Comparison of ENCODE assay signal across 8 cellular contexts in the genomic region with DNA sequence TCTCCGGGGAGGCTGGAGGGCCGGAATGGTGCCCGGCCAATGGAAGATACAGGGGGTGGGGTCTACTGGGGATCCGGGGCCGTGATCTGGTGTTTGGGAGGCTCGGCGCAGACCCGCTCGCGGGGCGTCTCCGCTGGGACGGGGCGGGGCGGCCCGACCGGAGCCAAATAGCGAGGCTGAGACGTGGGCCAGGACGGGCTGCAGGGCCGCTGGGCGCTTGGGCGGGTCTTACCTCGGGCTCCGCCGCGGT. TPM values are rescaled to one million over a fixed set of nuclear protein-coding genes. Genes with fewer than 3 reads are reported as not detected.
DNase-seq lines count a peak whose midpoint lies in the region; ATAC-seq, FAIRE-seq and TF ChIP-seq lines count a peak whose summit lies in the region.

No MANE protein-coding gene starts in this region.

- peak overlapping the region; percentile 91 for H3K9ac ChIP-seq in SK-N-SH

- TF ChIP-seq EP300 in SK-N-SH (IDR thresholded peaks at IDR 0.05; ENCODE audit: borderline replicate concordance in 1 of 2, low read depth in 1 of 2, low read length in 1 of 2) = no peak

- TF ChIP-seq CTCF in AG04450 (IDR thresholded peaks at IDR 0.05; ENCODE audit: low read depth, low read length) = no peak
- no peak for TF ChIP-seq CTCF in SK-N-SH (IDR thresholded peaks at IDR 0.05)
- TF ChIP-seq CTCF in cardiac muscle cell (IDR thresholded peaks at IDR 0.05; ENCODE audit: low read depth, low read length) = no peak
- no peak for TF ChIP-seq CTCF in prostate gland (IDR thresholded peaks at IDR 0.05)

- peak overlapping the region; percentile 84 for H3K4me2 ChIP-seq in SK-N-SH

- H3K27ac ChIP-seq in AG04450 (ENCODE audit: low read depth, low read length) = peak overlapping the region; percentile 39
- H3K27ac ChIP-seq in SK-N-SH (ENCODE audit: low read depth in 2 of 2, low read length in 1 of 2) = peak overlapping the region; percentile 94 to 99
- H3K27ac ChIP-seq in cardiac muscle cell = peak overlapping the region; percentile 97
- peak overlapping the region; percentile 94 to 96 for H3K27ac ChIP-seq in prostate gland

- peak; percentile 62 for ATAC-seq in HG03354 (IDR thresholded peaks at IDR 0.05; ENCODE audit: poor library complexity, severe bottlenecking, unreplicated experiment)

- no peak for TF ChIP-seq POLR2A in prostate gland (IDR thresholded peaks at IDR 0.05)

- H3K4me3 ChIP-seq in AG04450 (ENCODE audit: low read depth, low read length) = peak overlapping the region; percentile 91
- H3K4me3 ChIP-seq in SK-N-SH (ENCODE audit: low read depth in 2 of 2, low read length in 1 of 2) = peak overlapping the region; percentile 77 to 94
- peak overlapping the region; percentile 76 for H3K4me3 ChIP-seq in cardiac muscle cell
- peak overlapping the region; percentile 70 to 93 for H3K4me3 ChIP-seq in prostate gland

- H3K79me2 ChIP-seq in SK-N-SH (ENCODE audit: insufficient read depth) = peaks cover 62% of the 10 kb centered on the region

- no peaks in the 10 kb centered on the region for H3K9me2 ChIP-seq in SK-N-SH

- FAIRE-seq in GM19239 (lab: Jason Lieb, UNC) = no peak

- intact Hi-C loops in prostate gland (cut with DNase I) = loop anchor here (10.0 kb wide), 1 partner anchor 107 kb away; no protein-coding TSS in a partner anchor

- H3K9me3 ChIP-seq in AG04450 (ENCODE audit: control insufficient read depth, insufficient read depth, low read length) (no peaks in the 10 kb centered on the region), SK-N-SH (no peaks in the 10 kb centered on the region), cardiac muscle cell (ENCODE audit: low read depth) (no peaks in the 10 kb centered on the region), prostate gland (no peaks in the 10 kb centered on the region)

- 0% methylated on average over 1 of the region's 27 CpGs for WGBS in SK-N-SH (ENCODE audit: low lambda C conversion rate)
- under 1% methylated on average over 24 of the region's 27 CpGs for WGBS in prostate gland

- H3F3A ChIP-seq in SK-N-SH (replicated peaks; ENCODE audit: insufficient read depth) = peaks cover 15% of the 10 kb centered on the region

- H4K20me1 ChIP-seq in SK-N-SH (ENCODE audit: insufficient read depth) = peaks cover 30% of the 10 kb centered on the region

- peak overlapping the region; percentile 64; the same call in 1 of the 2 replicates for H2AFZ ChIP-seq in SK-N-SH (ENCODE audit: low read depth)

- CTCF ChIA-PET in AG04450 (lab: Charles Lee) = no interaction called here
- CTCF ChIA-PET in SK-N-SH (lab: Yijun Ruan, JAX) = no interaction called here

- H3K36me3 ChIP-seq in SK-N-SH (replicated peaks in 1 of 2; ENCODE audit: control insufficient read depth in 1 of 2, insufficient read depth in 2 of 2, low read length in 1 of 2) (no peaks in the 10 kb centered on the region), cardiac muscle cell (no peaks in the 10 kb centered on the region), prostate gland (no peaks in the 10 kb centered on the region)

- POLR2A ChIA-PET in AG04450 (lab: Yijun Ruan, JAX) (interaction anchor here (0.6 kb wide), 1 partner anchor 75 kb away, joined by 4 read pairs; no protein-coding TSS in a partner anchor), SK-N-SH (lab: Yijun Ruan, JAX) (no interaction called here)

- H3K27me3 ChIP-seq in AG04450 (ENCODE audit: control insufficient read depth, insufficient read depth, low read length) (no peaks in the 10 kb centered on the region), SK-N-SH (ENCODE audit: insufficient read depth) (no peaks in the 10 kb centered on the region), cardiac muscle cell (no peaks in the 10 kb centered on the region), prostate gland (replicated peaks; ENCODE audit: insufficient read depth) (no peaks in the 10 kb centered on the region)

- peaks cover 0 to 8% of the 10 kb centered on the region in 2 experiments; a peak in 3 of 4 replicates for H3K4me1 ChIP-seq in SK-N-SH (ENCODE audit: control insufficient read depth in 1 of 2, insufficient read depth in 2 of 2, low read depth in 1 of 2, low read length in 1 of 2)
- H3K4me1 ChIP-seq in cardiac muscle cell (ENCODE audit: low read depth) = peaks cover 24% of the 10 kb centered on the region
- H3K4me1 ChIP-seq in prostate gland (replicated peaks) = peaks cover 7% of the 10 kb centered on the region

- peak; percentile 43 for DNase-seq in AG04450 (ENCODE audit: low read depth, low spot score)
- DNase-seq in GM19239 (ENCODE audit: insufficient read length, low spot score) = peak; percentile 46
- peak; percentile 79 for DNase-seq in SK-N-SH
- peak; percentile 70 for DNase-seq in activated naive CD4-positive, alpha-beta T cell treated with anti-CD3 and anti-CD28 coated beads, Interleukin-2, amount 50 U/mL, for 16 hours
- peak; percentile 85 to 88 for DNase-seq in cardiac muscle cell (ENCODE audit: low read depth in 1 of 2, low spot score in 1 of 2)
- DNase-seq in prostate gland (ENCODE audit: low spot score) = peak; percentile 70
- no peak for DNase-seq in GF-D8 (lab: John Stamatoyannopoulos, UW)

- no peak for TF ChIP-seq RAD21 in SK-N-SH (IDR thresholded peaks at IDR 0.05; ENCODE audit: low read length)

TF ChIP-seq in SK-N-SH, 30 proteins besides CTCF, POLR2A, EP300 and RAD21 (continues in another document):
- TF ChIP-seq, protein P1, sequence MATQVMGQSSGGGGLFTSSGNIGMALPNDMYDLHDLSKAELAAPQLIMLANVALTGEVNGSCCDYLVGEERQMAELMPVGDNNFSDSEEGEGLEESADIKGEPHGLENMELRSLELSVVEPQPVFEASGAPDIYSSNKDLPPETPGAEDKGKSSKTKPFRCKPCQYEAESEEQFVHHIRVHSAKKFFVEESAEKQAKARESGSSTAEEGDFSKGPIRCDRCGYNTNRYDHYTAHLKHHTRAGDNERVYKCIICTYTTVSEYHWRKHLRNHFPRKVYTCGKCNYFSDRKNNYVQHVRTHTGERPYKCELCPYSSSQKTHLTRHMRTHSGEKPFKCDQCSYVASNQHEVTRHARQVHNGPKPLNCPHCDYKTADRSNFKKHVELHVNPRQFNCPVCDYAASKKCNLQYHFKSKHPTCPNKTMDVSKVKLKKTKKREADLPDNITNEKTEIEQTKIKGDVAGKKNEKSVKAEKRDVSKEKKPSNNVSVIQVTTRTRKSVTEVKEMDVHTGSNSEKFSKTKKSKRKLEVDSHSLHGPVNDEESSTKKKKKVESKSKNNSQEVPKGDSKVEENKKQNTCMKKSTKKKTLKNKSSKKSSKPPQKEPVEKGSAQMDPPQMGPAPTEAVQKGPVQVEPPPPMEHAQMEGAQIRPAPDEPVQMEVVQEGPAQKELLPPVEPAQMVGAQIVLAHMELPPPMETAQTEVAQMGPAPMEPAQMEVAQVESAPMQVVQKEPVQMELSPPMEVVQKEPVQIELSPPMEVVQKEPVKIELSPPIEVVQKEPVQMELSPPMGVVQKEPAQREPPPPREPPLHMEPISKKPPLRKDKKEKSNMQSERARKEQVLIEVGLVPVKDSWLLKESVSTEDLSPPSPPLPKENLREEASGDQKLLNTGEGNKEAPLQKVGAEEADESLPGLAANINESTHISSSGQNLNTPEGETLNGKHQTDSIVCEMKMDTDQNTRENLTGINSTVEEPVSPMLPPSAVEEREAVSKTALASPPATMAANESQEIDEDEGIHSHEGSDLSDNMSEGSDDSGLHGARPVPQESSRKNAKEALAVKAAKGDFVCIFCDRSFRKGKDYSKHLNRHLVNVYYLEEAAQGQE (IDR thresholded peaks at IDR 0.05; ENCODE audit: low read depth, low read length) = no peak
- TF ChIP-seq SMC3 (IDR thresholded peaks at IDR 0.05; ENCODE audit: low read depth, low read length) (no peak), TAF1 (IDR thresholded peaks at IDR 0.05; ENCODE audit: borderline replicate concordance, low read depth, low read length) (peak; percentile 16; the same call in 1 of the 2 replicates), POLR2AphosphoS5 (IDR thresholded peaks at IDR 0.05; ENCODE audit: low read depth, low read length) (no peak), PBX3 (IDR thresholded peaks at IDR 0.05) (no peak), YY1 (IDR thresholded peaks at IDR 0.05; ENCODE audit: low read depth) (no peak)

RNA-seq across cellular contexts. Expression of gene MYO9A, which starts 0.6 kb away (rescaled TPM):
- polyA plus RNA-seq in AG04450 (2011; rRNA removed) (14.3 and 15.2 TPM in 2 replicates), SK-N-SH (2012; rRNA removed) (4.1 and 5.2 TPM in 2 replicates), cardiac muscle cell (22.8 and 25.4 TPM in 2 replicates)
- polyA minus RNA-seq in AG04450 (2011; rRNA and poly(A)+ RNA removed) = 61.5 and 62.7 TPM in 2 replicates
- 4.1 and 4.7 TPM in 2 replicates for polyA plus RNA-seq in SK-N-SH (2012; cell fraction: cytosol; rRNA removed)
- 11.4 and 14.0 TPM in 2 replicates for polyA plus RNA-seq in SK-N-SH (2012; cell fraction: nucleus; rRNA removed)
- total RNA-seq in cardiac muscle cell (20.3 and 32.0 TPM in 2 replicates), prostate gland (100 to 1,000 TPM in 1 of 2 donors, 10 to 100 TPM in 1; 29.4 to 252 TPM)

RNA-seq across cellular contexts. Expression of gene SENP8, which starts 0.8 kb away (rescaled TPM):
- polyA plus RNA-seq in AG04450 (2011; rRNA removed) = 3.9 and 5.3 TPM in 2 replicates
- polyA minus RNA-seq in AG04450 (2011; rRNA and poly(A)+ RNA removed) = 7.6 and 9.8 TPM in 2 replicates
- polyA plus RNA-seq in SK-N-SH (2012; rRNA removed) = 1.4 and 1.7 TPM in 2 replicates
- polyA plus RNA-seq in SK-N-SH (2012; cell fraction: cytosol; rRNA removed) = 1.7 TPM in 2 replicates
- 0.67 and 2.2 TPM in 2 replicates for polyA plus RNA-seq in SK-N-SH (2012; cell fraction: nucleus; rRNA removed)
- 4.2 and 4.6 TPM in 2 replicates for total RNA-seq in cardiac muscle cell
- 11.0 and 14.3 TPM in 2 replicates for polyA plus RNA-seq in cardiac muscle cell
- total RNA-seq in prostate gland = 1 to 10 TPM; 3.3 to 5.9 TPM

Comparison
In these comparisons a context has a peak if more than half of its experiments do, and no peak if none do; other contexts are left out.
1. H3K27ac ChIP-seq: peak in every context shown above with its lines; median percentile 97 in cardiac muscle cell; 96 in SK-N-SH; 95 in prostate gland; 39 in AG04450.